28 cellular contexts compared by ENCODE assay signal in genomic region chr3:65492249-65492648, GRCh38.
"Had no signal": no experiment of that assay in that cellular context is flagged by ENCODE, and none has a peak within 500 bp of the region (broad histone marks: within the 10 kb centered on the region; RNA-seq: fewer than 3 reads in every experiment).

No MANE protein-coding gene starts in this region.

- H3K27me3 ChIP-seq: colonic mucosa, dorsolateral prefrontal cortex, esophagus muscularis mucosa, esophagus squamous epithelium, foreskin keratinocyte, gastrocnemius medialis, gastroesophageal sphincter, heart left ventricle, heart right ventricle had no signal

- H3K9me3 ChIP-seq: colonic mucosa, esophagus muscularis mucosa, esophagus squamous epithelium, gastrocnemius medialis, gastroesophageal sphincter, heart left ventricle, heart right ventricle had no signal

- H3K4me3 ChIP-seq: colonic mucosa, coronary artery, dorsolateral prefrontal cortex, esophagus muscularis mucosa, esophagus squamous epithelium, gastrocnemius medialis, gastroesophageal sphincter, heart left ventricle, heart right ventricle had no signal

- H3K27ac Mint-ChIP-seq: dendritic cell treated with granulocyte-macrophage colony-stimulating factor and Interleukin-4, amounts not matched to agents 40 ng/mL and 50 ng/mL, for 4 days; effector memory CD8-positive, alpha-beta T cell; endodermal cell had no signal

- H3K4me3 Mint-ChIP-seq: dendritic cell treated with granulocyte-macrophage colony-stimulating factor and Interleukin-4, amounts not matched to agents 40 ng/mL and 50 ng/mL, for 4 days; effector memory CD8-positive, alpha-beta T cell; endodermal cell had no signal

- DNase-seq: colonic mucosa; cortex of kidney; dermis blood vessel endothelial cell; dorsolateral prefrontal cortex; effector CD4-positive, alpha-beta T cell; effector CD8-positive, alpha-beta T cell; effector memory CD4-positive, alpha-beta T cell; effector memory CD8-positive, alpha-beta T cell; endodermal cell; erythroblast; esophagus squamous epithelium; foreskin fibroblast; foreskin keratinocyte; foreskin melanocyte; gastrocnemius medialis; glutamatergic neuron; head of caudate nucleus; heart left ventricle; heart right ventricle had no signal

- H3K27ac ChIP-seq: colonic mucosa, coronary artery, dorsolateral prefrontal cortex, epithelial cell of prostate, esophagus muscularis mucosa, esophagus squamous epithelium, foreskin keratinocyte, gastrocnemius medialis, gastroesophageal sphincter, heart left ventricle, heart right ventricle had no signal

- H3K4me1 Mint-ChIP-seq: endodermal cell had no signal

- FAIRE-seq: colon, endothelial cell of umbilical vein, frontal cortex had no signal

- H3K4me1 ChIP-seq: colonic mucosa, foreskin keratinocyte had no signal

- H3K9me3 Mint-ChIP-seq: dendritic cell treated with granulocyte-macrophage colony-stimulating factor and Interleukin-4, amounts not matched to agents 40 ng/mL and 50 ng/mL, for 4 days; endodermal cell had no signal

- H3K27me3 Mint-ChIP-seq: dendritic cell treated with granulocyte-macrophage colony-stimulating factor and Interleukin-4, amounts not matched to agents 40 ng/mL and 50 ng/mL, for 4 days; effector memory CD8-positive, alpha-beta T cell had no signal

- H3K36me3 ChIP-seq: colonic mucosa, esophagus muscularis mucosa, gastrocnemius medialis, gastroesophageal sphincter had no signal

- ATAC-seq: effector memory CD8-positive, alpha-beta T cell; esophagus mucosa; foreskin keratinocyte; gastrocnemius medialis; gastroesophageal sphincter; heart left ventricle; heart right ventricle had no signal
